ENCODE assay signal across 23 cellular contexts in genomic region chr6:12528171-12528570, GRCh38.
A peak's percentile ranks its signal among the peaks of the same experiment; 100 is the strongest.
DNase-seq lines count a peak whose midpoint lies in the region; ATAC-seq and TF ChIP-seq lines count a peak whose summit lies in the region.
"Had no signal": no experiment of that assay in that cellular context is flagged by ENCODE, and none has a peak within 500 bp of the region (broad histone marks: within the 10 kb centered on the region; RNA-seq: fewer than 3 reads in every experiment).

No MANE protein-coding gene starts in this region.

- WGBS in SK-N-SH (ENCODE audit: low lambda C conversion rate), result 23% methylated on average over 5 of the region's 5 CpGs
- WGBS in hepatocyte (ENCODE audit: low lambda C conversion rate, missing lambda C conversion rate), result 54% methylated on average over 5 of the region's 5 CpGs

- TF ChIP-seq RAD21 in SK-N-SH (IDR thresholded peaks at IDR 0.05; ENCODE audit: low read length), result no peak

- H3K36me3 ChIP-seq in HEK293 (ENCODE audit: control insufficient read depth in 2 of 2, insufficient read depth in 1 of 2, low read length in 2 of 2) (no peaks in the 10 kb centered on the region), SK-N-SH (replicated peaks in 1 of 2; ENCODE audit: control insufficient read depth in 1 of 2, insufficient read depth in 2 of 2, low read length in 1 of 2) (no peaks in the 10 kb centered on the region), hepatocyte (replicated peaks; ENCODE audit: insufficient read depth, low read depth) (no peaks in the 10 kb centered on the region), rectal smooth muscle tissue (ENCODE audit: control insufficient read depth, insufficient read depth, low read length) (no peaks in the 10 kb centered on the region), mucosa of descending colon (ENCODE audit: low read depth) (no peaks in the 10 kb centered on the region)
- H3K36me3 ChIP-seq: BE2C had no signal

- no peaks in the 10 kb centered on the region for H3K9me3 ChIP-seq in HEK293 (ENCODE audit: control insufficient read depth, insufficient read depth, low read depth, low read length)
- no peaks in the 10 kb centered on the region for H3K9me3 ChIP-seq in SK-N-SH
- peaks cover 4% of the 10 kb centered on the region for H3K9me3 ChIP-seq in hepatocyte (ENCODE audit: low read depth)
- H3K9me3 ChIP-seq in mucosa of descending colon, result no peaks in the 10 kb centered on the region
- H3K9me3 ChIP-seq: BE2C had no signal

- H3K4me3 ChIP-seq in HEK293 (ENCODE audit: low read depth, low read length) (no peak overlapping the region), SK-N-SH (ENCODE audit: low read depth in 2 of 2, low read length in 1 of 2) (no peak overlapping the region; a peak in 1 of 4 replicates), hepatocyte (no peak overlapping the region), rectal smooth muscle tissue (ENCODE audit: low read length) (no peak overlapping the region), mucosa of descending colon (no peak overlapping the region)
- H3K4me3 ChIP-seq: SK-N-MC had no signal

- POLR2A ChIA-PET in HEK293 (lab: Yijun Ruan, JAX), result no interaction called here
- POLR2A ChIA-PET in SK-N-SH (lab: Yijun Ruan, JAX), result no interaction called here

- TF ChIP-seq EP300 in SK-N-SH (IDR thresholded peaks at IDR 0.05; ENCODE audit: borderline replicate concordance in 1 of 2, low read depth in 1 of 2, low read length in 1 of 2), result no peak

- DNase-seq in SK-N-SH, result peak; percentile 10
- no peak for DNase-seq in hepatocyte (ENCODE audit: low spot score)
- DNase-seq in mucosa of descending colon, result no peak
- no peak for DNase-seq in mucosa of gallbladder (ENCODE audit: low spot score)
- DNase-seq: activated CD4-positive, alpha-beta T cell treated with anti-CD3 and anti-CD28 coated beads for 4 hours; activated effector memory CD4-positive, alpha-beta T cell treated with Interleukin-2 at 50 U/mL for 16 hours; activated T-cell treated with anti-CD3 and anti-CD28 coated beads for 4 hours; aorta; caudate nucleus; HFFc6; Kasumi-1; MV-4-11; NCI-H1436 treated with DMSO at 0.1 percent for 48 hours; NCI-H748 treated with DMSO at 0.1 percent for 48 hours; stimulated activated naive CD8-positive, alpha-beta T cell treated with anti-CD3 and anti-CD28 coated beads, Interleukin-15, Interleukin-2, amounts not matched to agents 100 U/mL and 50 U/mL, for 24 hours; T-helper 17 cell had no signal

- H3K79me2 ChIP-seq in SK-N-SH (ENCODE audit: insufficient read depth) (no peaks in the 10 kb centered on the region), hepatocyte (no peaks in the 10 kb centered on the region)

- H3F3A ChIP-seq in SK-N-SH (replicated peaks; ENCODE audit: insufficient read depth), result no peaks in the 10 kb centered on the region

- no peaks in the 10 kb centered on the region for H4K20me1 ChIP-seq in SK-N-SH (ENCODE audit: insufficient read depth)
- H4K20me1 ChIP-seq in hepatocyte (ENCODE audit: insufficient read depth, poor library complexity, severe bottlenecking), result no peaks in the 10 kb centered on the region

- H2AFZ ChIP-seq in SK-N-SH (ENCODE audit: low read depth), result no peak overlapping the region
- no peak overlapping the region for H2AFZ ChIP-seq in hepatocyte

- H3K27ac ChIP-seq in HEK293 (ENCODE audit: extremely low read depth, low read depth, low read length) (peak overlapping the region; percentile 47), SK-N-SH (ENCODE audit: low read depth in 2 of 2, low read length in 1 of 2) (peak overlapping the region in 1 of 2 experiments; percentile 95; a peak in 2 of 4 replicates), hepatocyte (peak overlapping the region; percentile 12), rectal smooth muscle tissue (ENCODE audit: low read depth, low read length) (peak overlapping the region; percentile 10)
- H3K27ac ChIP-seq: HL-60, RWPE1, SK-N-MC had no signal

- H3K9me2 ChIP-seq in SK-N-SH, result no peaks in the 10 kb centered on the region
- H3K9me2 ChIP-seq in hepatocyte (replicated peaks; ENCODE audit: insufficient read depth), result no peaks in the 10 kb centered on the region

- TF ChIP-seq CTCF in HEK293 (tag by site-specific recombination; IDR thresholded peaks at IDR 0.05) (no peak), SK-N-SH (IDR thresholded peaks at IDR 0.05) (no peak), hepatocyte (IDR thresholded peaks at IDR 0.05; ENCODE audit: poor library complexity) (no peak), mucosa of descending colon (IDR thresholded peaks at IDR 0.05) (no peak)

- no peaks in the 10 kb centered on the region for H3K27me3 ChIP-seq in SK-N-SH (ENCODE audit: insufficient read depth)
- H3K27me3 ChIP-seq in hepatocyte, result peaks cover 10% of the 10 kb centered on the region
- H3K27me3 ChIP-seq in rectal smooth muscle tissue (ENCODE audit: control insufficient read depth, insufficient read depth, low read length), result no peaks in the 10 kb centered on the region
- H3K27me3 ChIP-seq: BE2C had no signal

- intact Hi-C loops in mucosa of descending colon (cut with DNase I, micrococcal nuclease), result no loop called here

- H3K4me2 ChIP-seq in SK-N-SH (no peak overlapping the region), hepatocyte (peak overlapping the region; percentile 13)

- H3K9ac ChIP-seq in SK-N-SH, result no peak overlapping the region
- no peak overlapping the region for H3K9ac ChIP-seq in rectal smooth muscle tissue (ENCODE audit: low read length)

- ATAC-seq in mucosa of descending colon (no peak), HG03025 (IDR thresholded peaks at IDR 0.05; ENCODE audit: low FRiP score, unreplicated experiment) (no peak)
- ATAC-seq: stimulated activated naive CD8-positive, alpha-beta T cell treated with anti-CD3 and anti-CD28 coated beads, Interleukin-15, Interleukin-2, amounts not matched to agents 100 U/mL and 50 U/mL, for 24 hours; T-helper 17 cell had no signal

- H3K4me1 ChIP-seq in HEK293 (ENCODE audit: control insufficient read depth, insufficient read depth, low read length) (peaks cover 14% of the 10 kb centered on the region), SK-N-SH (ENCODE audit: control insufficient read depth in 1 of 2, insufficient read depth in 2 of 2, low read depth in 1 of 2, low read length in 1 of 2) (peaks cover 0 to 18% of the 10 kb centered on the region in 2 experiments; a peak in 3 of 4 replicates), hepatocyte (ENCODE audit: insufficient read depth) (peaks cover 6% of the 10 kb centered on the region), rectal smooth muscle tissue (ENCODE audit: control insufficient read depth, insufficient read depth, low read length) (peaks cover 4% of the 10 kb centered on the region), mucosa of descending colon (ENCODE audit: low read depth) (peaks cover 6% of the 10 kb centered on the region)

- CTCF ChIA-PET in HEK293 (lab: Yijun Ruan, JAX), result interaction anchor here (0.6 to 0.7 kb wide), 3 partner anchors 8 to 241 kb away, joined by 3 read pairs; no protein-coding TSS in a partner anchor
- CTCF ChIA-PET in SK-N-SH (lab: Yijun Ruan, JAX), result interaction anchor here (0.7 to 1.7 kb wide), 3 partner anchors 8 to 239 kb away, joined by 3 to 6 read pairs (median 3); no protein-coding TSS in a partner anchor

TF ChIP-seq in HEK293, 187 proteins besides CTCF, POLR2A, EP300 and RAD21 (continues in another document):
- 0 out of 2 replicates have a peak, but pooled peaks have one; percentile 27 for TF ChIP-seq TRIM28 (IDR thresholded peaks at IDR 0.05; ENCODE audit: borderline replicate concordance, low read length)
- TF ChIP-seq ZNF155 (tag by site-specific recombination; IDR thresholded peaks at IDR 0.05), result no peak
- no peak for TF ChIP-seq ZNF571 (tag by site-specific recombination; IDR thresholded peaks at IDR 0.05)
- no peak for TF ChIP-seq KLF8 (tag by site-specific recombination; IDR thresholded peaks at IDR 0.05)
- no peak for TF ChIP-seq ZNF423 (tag by site-specific recombination; IDR thresholded peaks at IDR 0.05)
- TF ChIP-seq ZNF112 (tag by site-specific recombination; IDR thresholded peaks at IDR 0.05), result no peak
- TF ChIP-seq ZNF354C (tag by site-specific recombination; IDR thresholded peaks at IDR 0.05; ENCODE audit: borderline replicate concordance, low read depth), result no peak

TF ChIP-seq in SK-N-SH, 30 proteins besides CTCF, POLR2A, EP300 and RAD21:
- TF ChIP-seq EZH2phosphoT487 (IDR thresholded peaks at IDR 0.05; ENCODE audit: borderline replicate concordance, low read depth) (no peak), IRF3 (IDR thresholded peaks at IDR 0.05; ENCODE audit: low read depth, low read length) (no peak), YY1 (IDR thresholded peaks at IDR 0.05; ENCODE audit: low read depth) (no peak), RCOR1 (IDR thresholded peaks at IDR 0.05; ENCODE audit: low read length) (no peak), SMC3 (IDR thresholded peaks at IDR 0.05; ENCODE audit: low read depth, low read length) (no peak), TCF12 (IDR thresholded peaks at IDR 0.05) (no peak)
